ENCODE assay signal across 8 cellular contexts in the genomic region with DNA sequence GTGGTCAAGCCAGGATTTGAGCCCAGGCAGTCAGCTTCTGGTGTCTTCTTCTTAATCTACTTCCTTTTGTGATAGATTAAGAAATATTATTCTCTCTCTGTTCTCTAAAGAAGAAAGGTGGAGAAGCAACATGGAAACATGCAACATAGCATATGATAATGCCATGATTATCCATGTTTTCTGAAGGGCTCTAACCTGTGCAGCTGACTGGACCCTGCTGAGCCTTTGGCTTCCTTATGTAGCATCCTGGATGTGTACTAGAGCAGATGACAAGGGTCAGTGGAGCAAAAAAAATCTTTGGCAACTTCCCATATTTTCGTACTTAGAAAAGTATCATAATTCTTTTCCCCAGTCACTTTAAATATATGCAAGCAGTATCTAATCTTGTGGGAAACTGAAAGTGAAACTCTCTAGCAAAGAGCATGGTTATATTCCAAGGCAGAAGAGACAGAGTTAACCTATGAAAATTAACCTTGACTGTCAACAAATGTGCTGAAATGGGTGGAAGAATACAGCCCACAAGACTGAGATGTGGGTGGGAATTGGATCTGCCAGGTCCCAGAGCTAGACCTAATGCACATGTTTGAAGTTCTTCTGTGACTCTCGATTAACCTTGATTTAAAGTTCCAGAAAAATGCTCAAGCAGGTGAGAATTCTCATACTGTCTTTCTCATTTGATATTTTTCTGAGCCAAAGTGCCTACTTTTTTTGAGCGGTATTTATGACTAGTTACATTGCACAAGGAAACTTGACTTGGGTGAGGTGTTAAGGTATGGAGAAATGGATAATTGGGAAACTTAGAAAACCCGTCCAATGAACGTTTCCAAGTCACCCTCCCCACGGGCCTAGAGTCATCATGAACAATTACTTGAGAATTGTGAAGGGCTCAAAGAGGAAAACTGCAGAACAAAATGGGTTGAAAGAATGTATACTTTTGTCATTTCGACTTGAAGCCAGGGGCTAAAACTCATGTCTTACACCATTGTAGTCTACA.
DNase-seq lines count a peak whose midpoint lies in the region; ATAC-seq, FAIRE-seq and TF ChIP-seq lines count a peak whose summit lies in the region.

No MANE protein-coding gene starts in this region.

- peaks cover 27% of the 10 kb centered on the region for H3K4me1 Mint-ChIP-seq in activated T-cell treated with anti-CD3 and anti-CD28 coated beads, Interleukin-2, amount 50 U/mL, for 4 hours (ENCODE audit: low read depth)

- in situ Hi-C loops in K562 (cut with MboI) = no loop called here

- no peaks in the 10 kb centered on the region for H3K27me3 Mint-ChIP-seq in activated T-cell treated with anti-CD3 and anti-CD28 coated beads, Interleukin-2, amount 50 U/mL, for 4 hours (ENCODE audit: low read depth)

- no peak overlapping the region for H3K9ac ChIP-seq in K562 (ENCODE audit: insufficient read depth in 1 of 2, low read depth in 2 of 2, low read length in 2 of 2)

- peak overlapping the region; percentile 46 for H3K4me3 Mint-ChIP-seq in activated T-cell treated with anti-CD3 and anti-CD28 coated beads, Interleukin-2, amount 50 U/mL, for 4 hours

- H3K4me3 ChIP-seq in K562 (no peak overlapping the region), small intestine (ENCODE audit: low read depth in 1 of 2, low read length in 2 of 2) (no peak overlapping the region)

- H4K20me1 ChIP-seq in K562 (replicated peaks; ENCODE audit: control insufficient read depth, insufficient read depth, low read length) = no peaks in the 10 kb centered on the region; the same call in 1 of the 2 replicates

- CTCF ChIA-PET in K562 (lab: Yijun Ruan, JAX; ENCODE audit: low intra/inter-chr PET ratio) = no interaction called here

- TF ChIP-seq EP300 in K562 (IDR thresholded peaks at IDR 0.05; ENCODE audit: low read length) = no peak

- ATAC-seq in activated T-cell treated with anti-CD3 and anti-CD28 coated beads, Interleukin-2, amount 50 U/mL, for 4 hours = peak in 1 of 2 donors; percentile 58
- ATAC-seq in HG03460 (IDR thresholded peaks at IDR 0.05; ENCODE audit: unreplicated experiment) (peak; percentile 66), K562 (no peak)

- no peaks in the 10 kb centered on the region for H3K27me3 ChIP-seq in K562 (ENCODE audit: control insufficient read depth in 2 of 2, insufficient read depth in 2 of 2, low read length in 2 of 2)
- H3K27me3 ChIP-seq in small intestine (ENCODE audit: control insufficient read depth in 2 of 2, insufficient read depth in 2 of 2, low read length in 2 of 2) = no peaks in the 10 kb centered on the region

- TF ChIP-seq RAD21 in K562 (CRISPR knock-in tag; conservative IDR thresholded peaks at IDR 0.05 in 1 of 2, IDR thresholded peaks at IDR 0.05 in 1 of 2) = no peak

- TF ChIP-seq CTCF in K562 (IDR thresholded peaks at IDR 0.05 in 2 of 3, conservative IDR thresholded peaks at IDR 0.05 in 1 of 3; ENCODE audit: insufficient read depth in 2 of 3, low read depth in 1 of 3, low read length in 3 of 3) = no peak

- intact Hi-C loops in K562 (cut with micrococcal nuclease) = no loop called here

- POLR2A ChIA-PET in K562 (lab: Yijun Ruan, JAX) = no interaction called here

- H3K27ac ChIP-seq in K562 (ENCODE audit: extremely low read depth, low read depth, low read length) (no peak overlapping the region), small intestine (ENCODE audit: low read depth in 1 of 2, low read length in 1 of 2) (peak overlapping the region in 1 of 2 donors; percentile 12)

- H3K9me3 ChIP-seq in K562 (replicated peaks; ENCODE audit: control insufficient read depth, insufficient read depth, low read depth, low read length) (no peaks in the 10 kb centered on the region), small intestine (ENCODE audit: control insufficient read depth, low read depth) (no peaks in the 10 kb centered on the region)

- peaks cover 15% of the 10 kb centered on the region for H3K36me3 Mint-ChIP-seq in activated T-cell treated with anti-CD3 and anti-CD28 coated beads, Interleukin-2, amount 50 U/mL, for 4 hours (ENCODE audit: insufficient read depth)

- no peaks in the 10 kb centered on the region for H3K9me1 ChIP-seq in K562 (ENCODE audit: control insufficient read depth, insufficient read depth, low read length)

- H3K79me2 ChIP-seq in K562 (ENCODE audit: control insufficient read depth, insufficient read depth, low read length) = no peaks in the 10 kb centered on the region

- DNase-seq in activated T-cell treated with anti-CD3 and anti-CD28 coated beads, Interleukin-2, amount 50 U/mL, for 4 hours = no peak
- no peak for DNase-seq in activated T-cell treated with anti-CD3 and anti-CD28 coated beads for 4 hours
- no peak for DNase-seq in K562 (ENCODE audit: extremely low read depth in 1 of 4, low spot score in 3 of 4)
- peak; percentile 66 for DNase-seq in small intestine
- no peak for DNase-seq in effector CD4-positive, alpha-beta T cell
- no peak for DNase-seq in SHP77 (lab: John Stamatoyannopoulos, UW)
- no peak for DNase-seq in activated CD4-positive, CD25-positive, alpha-beta regulatory T cell (lab: John Stamatoyannopoulos, UW)

- 17% methylated on average over 7 of the region's 7 CpGs for WGBS in K562 (ENCODE audit: insufficient coverage, low coverage, missing lambda C conversion rate)
- 74 to 82% (median 77%) methylated on average over 7 of the region's 7 CpGs for WGBS in small intestine, 3 donors

- BruUV-seq in K562 (replicated peaks; lab: Mats Ljungman, UMichigan) = no TSS peak

- H2AFZ ChIP-seq in K562 (ENCODE audit: low read depth, low read length) = no peak overlapping the region

- H3K4me1 ChIP-seq in K562 (replicated peaks in 1 of 2; ENCODE audit: control insufficient read depth in 2 of 2, insufficient read depth in 2 of 2, low read length in 2 of 2) (no peaks in the 10 kb centered on the region), small intestine (ENCODE audit: control insufficient read depth in 2 of 2, insufficient read depth in 1 of 2, low read depth in 1 of 2, low read length in 1 of 2) (peaks cover 0 to 6% of the 10 kb centered on the region in 2 donors)

- no peaks in the 10 kb centered on the region for H3K36me3 ChIP-seq in K562 (ENCODE audit: control insufficient read depth, insufficient read depth, low read length)
- H3K36me3 ChIP-seq in small intestine (ENCODE audit: control insufficient read depth in 2 of 2, insufficient read depth in 2 of 2, low read length in 2 of 2) = no peaks in the 10 kb centered on the region

- no peak for TF ChIP-seq POLR2A in K562 (conservative IDR thresholded peaks at IDR 0.05)

- no peak overlapping the region; the same call in 1 of the 2 replicates for H3K4me2 ChIP-seq in K562 (ENCODE audit: insufficient read depth, low read length)

- no peaks in the 10 kb centered on the region for H3K9me3 Mint-ChIP-seq in activated T-cell treated with anti-CD3 and anti-CD28 coated beads, Interleukin-2, amount 50 U/mL, for 4 hours

- FAIRE-seq in K562 (lab: Jason Lieb, UNC) (no peak), small intestine (lab: Jason Lieb, UNC) (no peak)

TF ChIP-seq in K562, 482 proteins besides CTCF, POLR2A, EP300 and RAD21:
- TF ChIP-seq, protein P1, sequence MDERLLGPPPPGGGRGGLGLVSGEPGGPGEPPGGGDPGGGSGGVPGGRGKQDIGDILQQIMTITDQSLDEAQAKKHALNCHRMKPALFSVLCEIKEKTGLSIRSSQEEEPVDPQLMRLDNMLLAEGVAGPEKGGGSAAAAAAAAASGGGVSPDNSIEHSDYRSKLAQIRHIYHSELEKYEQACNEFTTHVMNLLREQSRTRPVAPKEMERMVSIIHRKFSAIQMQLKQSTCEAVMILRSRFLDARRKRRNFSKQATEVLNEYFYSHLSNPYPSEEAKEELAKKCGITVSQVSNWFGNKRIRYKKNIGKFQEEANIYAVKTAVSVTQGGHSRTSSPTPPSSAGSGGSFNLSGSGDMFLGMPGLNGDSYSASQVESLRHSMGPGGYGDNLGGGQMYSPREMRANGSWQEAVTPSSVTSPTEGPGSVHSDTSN (CRISPR knock-in tag; IDR thresholded peaks at IDR 0.05; ENCODE audit: low read depth) = no peak
- TF ChIP-seq, protein P1 (tag; conservative IDR thresholded peaks at IDR 0.05; ENCODE audit: low read depth) = peak; percentile 69
- TF ChIP-seq ZBTB1 (CRISPR knock-in tag; IDR thresholded peaks at IDR 0.05; ENCODE audit: borderline replicate concordance, low read depth) (no peak), ARID1B (IDR thresholded peaks at IDR 0.05) (no peak), MEIS2 (IDR thresholded peaks at IDR 0.05; ENCODE audit: partially characterized antibody) (peak; percentile 51)
- TF ChIP-seq, protein P2, sequence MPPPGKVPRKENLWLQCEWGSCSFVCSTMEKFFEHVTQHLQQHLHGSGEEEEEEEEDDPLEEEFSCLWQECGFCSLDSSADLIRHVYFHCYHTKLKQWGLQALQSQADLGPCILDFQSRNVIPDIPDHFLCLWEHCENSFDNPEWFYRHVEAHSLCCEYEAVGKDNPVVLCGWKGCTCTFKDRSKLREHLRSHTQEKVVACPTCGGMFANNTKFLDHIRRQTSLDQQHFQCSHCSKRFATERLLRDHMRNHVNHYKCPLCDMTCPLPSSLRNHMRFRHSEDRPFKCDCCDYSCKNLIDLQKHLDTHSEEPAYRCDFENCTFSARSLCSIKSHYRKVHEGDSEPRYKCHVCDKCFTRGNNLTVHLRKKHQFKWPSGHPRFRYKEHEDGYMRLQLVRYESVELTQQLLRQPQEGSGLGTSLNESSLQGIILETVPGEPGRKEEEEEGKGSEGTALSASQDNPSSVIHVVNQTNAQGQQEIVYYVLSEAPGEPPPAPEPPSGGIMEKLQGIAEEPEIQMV (tag; conservative IDR thresholded peaks at IDR 0.05; ENCODE audit: low read depth) = no peak
